ENCODE assay signal across 8 cellular contexts in the genomic region with DNA sequence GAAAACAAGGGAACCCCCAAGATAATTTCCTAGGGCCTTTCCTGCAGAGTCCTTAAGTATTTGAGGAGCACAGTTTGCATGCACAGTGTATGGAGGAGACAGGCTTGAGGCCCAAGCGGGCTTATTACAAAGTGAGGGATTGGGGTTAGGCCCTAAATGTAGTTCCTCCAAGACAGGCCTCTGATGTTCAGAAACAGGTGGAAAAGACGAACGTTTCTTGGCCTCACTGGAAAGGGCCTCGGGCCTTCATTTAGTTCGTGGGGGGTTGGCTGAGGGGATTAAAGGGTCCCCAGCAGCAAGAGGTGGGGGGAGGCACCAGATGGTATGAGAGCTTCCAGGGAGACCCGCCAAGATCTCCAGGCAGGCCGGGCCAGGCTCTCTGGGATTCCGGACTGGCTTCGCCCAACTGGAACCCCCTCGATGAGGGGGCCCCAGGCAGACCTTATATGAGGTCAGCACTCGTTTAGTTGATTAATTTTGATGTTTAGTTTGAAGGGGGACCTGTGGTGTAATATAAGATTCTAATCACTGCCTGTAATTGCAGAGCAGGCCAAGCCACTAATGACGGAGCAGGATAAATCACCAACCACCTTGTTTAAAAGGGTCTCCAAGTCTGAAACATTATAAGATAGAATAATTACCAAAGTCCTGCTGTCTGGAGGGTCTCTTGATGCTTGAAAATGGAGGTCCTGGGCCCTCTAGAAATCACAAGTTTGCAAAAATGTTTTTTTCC. TPM values are rescaled to one million over a fixed set of nuclear protein-coding genes. Genes with fewer than 3 reads are reported as not detected.
A peak's percentile ranks its signal among the peaks of the same experiment; 100 is the strongest.
DNase-seq lines count a peak whose midpoint lies in the region; ATAC-seq, FAIRE-seq and TF ChIP-seq lines count a peak whose summit lies in the region.

No MANE protein-coding gene starts in this region.

- H3K27me3 ChIP-seq in CD4-positive, CD25-positive, alpha-beta regulatory T cell (ENCODE audit: control insufficient read depth, insufficient read depth, low read length) = no peaks in the 10 kb centered on the region
- no peaks in the 10 kb centered on the region for H3K27me3 ChIP-seq in bronchial epithelial cell (ENCODE audit: control insufficient read depth, insufficient read depth, low read length)
- H3K27me3 ChIP-seq in naive thymus-derived CD4-positive, alpha-beta T cell (ENCODE audit: control insufficient read depth in 2 of 2, insufficient read depth in 2 of 2, low read length in 2 of 2) = no peaks in the 10 kb centered on the region

- peaks cover 30% of the 10 kb centered on the region for H3K36me3 ChIP-seq in CD4-positive, CD25-positive, alpha-beta regulatory T cell (ENCODE audit: control insufficient read depth, insufficient read depth, low read length)
- H3K36me3 ChIP-seq in bronchial epithelial cell (ENCODE audit: control insufficient read depth, insufficient read depth, low read length) = peaks cover 5% of the 10 kb centered on the region
- peaks cover 3 to 46% (median 8%) of the 10 kb centered on the region in 3 experiments for H3K36me3 ChIP-seq in naive thymus-derived CD4-positive, alpha-beta T cell (ENCODE audit: control insufficient read depth in 2 of 3, insufficient read depth in 3 of 3, low read length in 3 of 3)

- no peak for TF ChIP-seq CTCF in bronchial epithelial cell (IDR thresholded peaks at IDR 0.05; ENCODE audit: insufficient read depth, low read length, severe bottlenecking)

- POLR2A ChIA-PET in naive thymus-derived CD4-positive, alpha-beta T cell (lab: Charles Lee) = no interaction called here

- H3K27ac ChIP-seq in CD4-positive, CD25-positive, alpha-beta regulatory T cell (ENCODE audit: insufficient read depth, low read length, poor library complexity, severe bottlenecking) = peak overlapping the region; percentile 87
- peak overlapping the region; percentile 92 for H3K27ac ChIP-seq in naive thymus-derived CD4-positive, alpha-beta T cell (ENCODE audit: low read depth, low read length)

- no peak for ATAC-seq in CD4-positive, CD25-positive, alpha-beta regulatory T cell (ENCODE audit: low read depth in 2 of 2)
- no peak for ATAC-seq in naive thymus-derived CD4-positive, alpha-beta T cell
- ATAC-seq in HG03135 (IDR thresholded peaks at IDR 0.05; ENCODE audit: unreplicated experiment) (no peak), GM19328 (IDR thresholded peaks at IDR 0.05; ENCODE audit: unreplicated experiment) (no peak), HG03439 (IDR thresholded peaks at IDR 0.05; ENCODE audit: unreplicated experiment) (no peak)

- CTCF ChIA-PET in naive thymus-derived CD4-positive, alpha-beta T cell (lab: Charles Lee) = no interaction called here

- intact Hi-C loops in naive thymus-derived CD4-positive, alpha-beta T cell (cut with micrococcal nuclease) = loop anchor here (5.0 to 10.0 kb wide), 9 partner anchors 56 to 1396 kb away; partner anchors contain the start of genes ANKS1A (in 2 of the 2), TAF11 (in 2 of the 2), ILRUN (in 1 of the 2) and ITPR3 (in 1 of the 2)

- no peaks in the 10 kb centered on the region for H3K9me3 Mint-ChIP-seq in CD4-positive, CD25-positive, alpha-beta regulatory T cell
- H3K9me3 Mint-ChIP-seq in IgD-negative memory B cell = no peaks in the 10 kb centered on the region
- H3K9me3 Mint-ChIP-seq in naive thymus-derived CD4-positive, alpha-beta T cell = no peaks in the 10 kb centered on the region

- peaks cover 8 to 57% (median 44%) of the 10 kb centered on the region in 4 donors for H3K4me1 Mint-ChIP-seq in CD4-positive, CD25-positive, alpha-beta regulatory T cell
- peaks cover 18 to 20% (median 18%) of the 10 kb centered on the region in 3 donors for H3K4me1 Mint-ChIP-seq in IgD-negative memory B cell
- peaks cover 27 to 66% (median 54%) of the 10 kb centered on the region in 7 donors for H3K4me1 Mint-ChIP-seq in naive thymus-derived CD4-positive, alpha-beta T cell

- peaks cover 11% of the 10 kb centered on the region for H3K36me3 Mint-ChIP-seq in CD4-positive, CD25-positive, alpha-beta regulatory T cell
- no peaks in the 10 kb centered on the region for H3K36me3 Mint-ChIP-seq in IgD-negative memory B cell
- peaks cover 0 to 12% (median 0%) of the 10 kb centered on the region in 5 donors for H3K36me3 Mint-ChIP-seq in naive thymus-derived CD4-positive, alpha-beta T cell

- H3K4me3 ChIP-seq in CD4-positive, CD25-positive, alpha-beta regulatory T cell (ENCODE audit: low read depth, low read length) = peak overlapping the region; percentile 77
- peak overlapping the region; percentile 85 for H3K4me3 ChIP-seq in bronchial epithelial cell (ENCODE audit: low read depth, low read length)
- peak overlapping the region; percentile 65 for H3K4me3 ChIP-seq in naive thymus-derived CD4-positive, alpha-beta T cell (ENCODE audit: low read length)

- H3K27me3 Mint-ChIP-seq in CD4-positive, CD25-positive, alpha-beta regulatory T cell = peaks cover 5% of the 10 kb centered on the region
- no peaks in the 10 kb centered on the region for H3K27me3 Mint-ChIP-seq in IgD-negative memory B cell
- H3K27me3 Mint-ChIP-seq in naive thymus-derived CD4-positive, alpha-beta T cell = no peaks in the 10 kb centered on the region

- H3K4me3 Mint-ChIP-seq in CD4-positive, CD25-positive, alpha-beta regulatory T cell = peak overlapping the region; percentile 81 to 96 (median 90)
- peak overlapping the region; percentile 83 to 94 (median 88) for H3K4me3 Mint-ChIP-seq in IgD-negative memory B cell
- peak overlapping the region; percentile 75 to 92 (median 88) for H3K4me3 Mint-ChIP-seq in naive thymus-derived CD4-positive, alpha-beta T cell

- FAIRE-seq in bronchial epithelial cell (lab: Jason Lieb, UNC) = no peak

- peaks cover 41% of the 10 kb centered on the region for H3K4me1 ChIP-seq in CD4-positive, CD25-positive, alpha-beta regulatory T cell (ENCODE audit: control insufficient read depth, insufficient read depth, low read length, poor library complexity, severe bottlenecking)
- peaks cover 13 to 19% of the 10 kb centered on the region in 2 donors for H3K4me1 ChIP-seq in naive thymus-derived CD4-positive, alpha-beta T cell (ENCODE audit: control insufficient read depth in 2 of 2, insufficient read depth in 2 of 2, low read length in 2 of 2)

- no peak for DNase-seq in CD4-positive, CD25-positive, alpha-beta regulatory T cell
- DNase-seq in bronchial epithelial cell (ENCODE audit: low read depth) (no peak), SKM-1 (lab: John Stamatoyannopoulos, UW; ENCODE audit: unreplicated experiment) (no peak)
- peak in 1 of 9 donors; percentile 11 for DNase-seq in naive thymus-derived CD4-positive, alpha-beta T cell

- H3K27ac Mint-ChIP-seq in CD4-positive, CD25-positive, alpha-beta regulatory T cell = peak overlapping the region; percentile 84 to 95 (median 90)
- peak overlapping the region; percentile 75 to 96 (median 80) for H3K27ac Mint-ChIP-seq in IgD-negative memory B cell
- peak overlapping the region; percentile 60 to 95 (median 91) for H3K27ac Mint-ChIP-seq in naive thymus-derived CD4-positive, alpha-beta T cell

- H3K9me3 ChIP-seq in CD4-positive, CD25-positive, alpha-beta regulatory T cell (ENCODE audit: control insufficient read depth in 2 of 2, low read length in 2 of 2) = no peaks in the 10 kb centered on the region
- H3K9me3 ChIP-seq in naive thymus-derived CD4-positive, alpha-beta T cell (ENCODE audit: control insufficient read depth in 2 of 3, low read length in 3 of 3) = no peaks in the 10 kb centered on the region

RNA-seq across cellular contexts. Expression of gene HMGA1, which starts 2.0 kb away (rescaled TPM):
- 87.2 TPM for total RNA-seq in CD4-positive, CD25-positive, alpha-beta regulatory T cell
- polyA plus RNA-seq in CD4-positive, CD25-positive, alpha-beta regulatory T cell = 10 to 100 TPM; 31.6 to 36.2 (median 34.3) TPM
- polyA plus RNA-seq in IgD-negative memory B cell = 68.3 TPM
- 62.1 and 91.4 TPM in 2 replicates for total RNA-seq in bronchial epithelial cell
- 100 to 1,000 TPM in 2 of 5 experiments, 10 to 100 TPM in 3; 90.0 to 180 (median 95.3) TPM for total RNA-seq in naive thymus-derived CD4-positive, alpha-beta T cell
- 10 to 100 TPM; 35.7 to 41.0 TPM for polyA plus RNA-seq in naive thymus-derived CD4-positive, alpha-beta T cell

RNA-seq across cellular contexts. Expression of gene SMIM29, which starts 10.1 kb away (rescaled TPM):
- 29.2 TPM for total RNA-seq in CD4-positive, CD25-positive, alpha-beta regulatory T cell
- polyA plus RNA-seq in CD4-positive, CD25-positive, alpha-beta regulatory T cell = 10 to 100 TPM; 47.7 to 82.3 (median 60.7) TPM
- 66.2 TPM for polyA plus RNA-seq in IgD-negative memory B cell
- 10.8 and 11.6 TPM in 2 replicates for total RNA-seq in bronchial epithelial cell
- 10 to 100 TPM; 13.9 to 24.2 (median 22.5) TPM for total RNA-seq in naive thymus-derived CD4-positive, alpha-beta T cell
- 10 to 100 TPM; 32.3 to 45.5 TPM for polyA plus RNA-seq in naive thymus-derived CD4-positive, alpha-beta T cell
